Comparison of ENCODE assay signal across 13 cellular contexts in genomic region chr12:93778306-93778705, GRCh38.
A peak's percentile ranks its signal among the peaks of the same experiment; 100 is the strongest.
DNase-seq lines count a peak whose midpoint lies in the region; ATAC-seq and TF ChIP-seq lines count a peak whose summit lies in the region.
"Had no signal": no experiment of that assay in that cellular context is flagged by ENCODE, and none has a peak within 500 bp of the region (broad histone marks: within the 10 kb centered on the region; RNA-seq: fewer than 3 reads in every experiment).

No MANE protein-coding gene starts in this region.

- POLR2A ChIA-PET in activated CD4-positive, alpha-beta T cell treated with anti-CD3 and anti-CD28 coated beads for 36 hours (lab: Charles Lee) = no interaction called here

- H3K9me3 ChIP-seq in esophagus squamous epithelium (no peaks in the 10 kb centered on the region), neural cell (ENCODE audit: low read length) (no peaks in the 10 kb centered on the region)
- H3K9me3 ChIP-seq: BE2C, neutrophil had no signal

- no peak overlapping the region for H2AFZ ChIP-seq in neural cell (ENCODE audit: low read depth, low read length)

- H3K27me3 ChIP-seq in esophagus squamous epithelium (no peaks in the 10 kb centered on the region), neural cell (ENCODE audit: insufficient read depth, low read depth, low read length) (no peaks in the 10 kb centered on the region)
- H3K27me3 ChIP-seq: BE2C, neutrophil had no signal

- peak; percentile 43 for TF ChIP-seq EP300 in neural cell (conservative IDR thresholded peaks at IDR 0.05; ENCODE audit: poor library complexity, severe bottlenecking)

- H3K4me1 ChIP-seq in esophagus squamous epithelium = peaks cover 0 to 27% (median 7%) of the 10 kb centered on the region in 3 donors

- no peaks in the 10 kb centered on the region for H3F3A ChIP-seq in neural cell (ENCODE audit: insufficient read depth, low read length, poor library complexity, severe bottlenecking)

- no peak overlapping the region for H3K9ac ChIP-seq in neural cell (ENCODE audit: low read length)

- peak overlapping the region; percentile 51 to 80 (median 65) for H3K27ac ChIP-seq in esophagus squamous epithelium
- peak overlapping the region; percentile 18 for H3K27ac ChIP-seq in neural cell (ENCODE audit: low read length)
- H3K27ac ChIP-seq: neutrophil had no signal

- no peaks in the 10 kb centered on the region for H3K27me3 Mint-ChIP-seq in stimulated activated naive CD8-positive, alpha-beta T cell treated with anti-CD3 and anti-CD28 coated beads, Interleukin-15, amount 100 ng/mL, for 72 hours
- H3K27me3 Mint-ChIP-seq in activated CD4-positive, alpha-beta T cell treated with anti-CD3 and anti-CD28 coated beads for 36 hours = no peaks in the 10 kb centered on the region
- no peaks in the 10 kb centered on the region for H3K27me3 Mint-ChIP-seq in natural killer cell (ENCODE audit: low read depth in 2 of 2)

- H3K4me3 Mint-ChIP-seq in stimulated activated naive CD8-positive, alpha-beta T cell treated with anti-CD3 and anti-CD28 coated beads, Interleukin-15, amount 100 ng/mL, for 72 hours = no peak overlapping the region
- H3K4me3 Mint-ChIP-seq in activated CD4-positive, alpha-beta T cell treated with anti-CD3 and anti-CD28 coated beads for 36 hours = no peak overlapping the region
- no peak overlapping the region for H3K4me3 Mint-ChIP-seq in natural killer cell
- no peak overlapping the region for H3K4me3 Mint-ChIP-seq in stimulated activated effector memory CD8-positive, alpha-beta T cell treated with anti-CD3 and anti-CD28 coated beads, Interleukin-12 subunit alpha, Interleukin-12 subunit beta, amount 100 ng/mL, for 72 hours

- H3K79me2 ChIP-seq in neural cell (replicated peaks; ENCODE audit: insufficient read depth, low read length) = no peaks in the 10 kb centered on the region

- H3K4me1 Mint-ChIP-seq in stimulated activated naive CD8-positive, alpha-beta T cell treated with anti-CD3 and anti-CD28 coated beads, Interleukin-15, amount 100 ng/mL, for 72 hours = peaks cover 56% of the 10 kb centered on the region
- H3K4me1 Mint-ChIP-seq in activated CD4-positive, alpha-beta T cell treated with anti-CD3 and anti-CD28 coated beads for 36 hours = peaks cover 54% of the 10 kb centered on the region
- peaks cover 25 to 30% of the 10 kb centered on the region in 2 donors for H3K4me1 Mint-ChIP-seq in natural killer cell
- peaks cover 52% of the 10 kb centered on the region for H3K4me1 Mint-ChIP-seq in stimulated activated effector memory CD8-positive, alpha-beta T cell treated with anti-CD3 and anti-CD28 coated beads, Interleukin-12 subunit alpha, Interleukin-12 subunit beta, amount 100 ng/mL, for 72 hours

- H3K9me2 ChIP-seq in neural cell (ENCODE audit: insufficient read depth, low read length) = no peaks in the 10 kb centered on the region

- peak overlapping the region; percentile 46 to 74 for H3K27ac Mint-ChIP-seq in stimulated activated naive CD8-positive, alpha-beta T cell treated with anti-CD3 and anti-CD28 coated beads, Interleukin-15, amount 100 ng/mL, for 72 hours
- no peak overlapping the region for H3K27ac Mint-ChIP-seq in activated CD4-positive, alpha-beta T cell treated with anti-CD3 and anti-CD28 coated beads for 36 hours
- H3K27ac Mint-ChIP-seq in natural killer cell = peak overlapping the region in 1 of 2 donors; percentile 77
- no peak overlapping the region for H3K27ac Mint-ChIP-seq in stimulated activated effector memory CD8-positive, alpha-beta T cell treated with anti-CD3 and anti-CD28 coated beads, Interleukin-12 subunit alpha, Interleukin-12 subunit beta, amount 100 ng/mL, for 72 hours

- no peak for TF ChIP-seq POLR2A in esophagus squamous epithelium (IDR thresholded peaks at IDR 0.05)

- no peak overlapping the region for H3K4me2 ChIP-seq in neural cell (ENCODE audit: low read length)

- DNase-seq in stimulated activated naive CD8-positive, alpha-beta T cell treated with anti-CD3 and anti-CD28 coated beads, Interleukin-15, amount 100 ng/mL, for 72 hours = no peak
- no peak for DNase-seq in stimulated activated naive CD8-positive, alpha-beta T cell treated with anti-CD3 and anti-CD28 coated beads, Interleukin-15, Interleukin-2, amounts not matched to agents 100 U/mL and 50 U/mL, for 24 hours
- no peak for DNase-seq in esophagus squamous epithelium (lab: John Stamatoyannopoulos, UW)
- no peak for DNase-seq in NCI-H2171 treated with DMSO at 0.1 percent for 48 hours (lab: John Stamatoyannopoulos, UW)
- DNase-seq in activated CD4-positive, alpha-beta T cell treated with anti-CD3 and anti-CD28 coated beads for 36 hours = no peak
- no peak for DNase-seq in natural killer cell
- DNase-seq in stimulated activated effector memory CD8-positive, alpha-beta T cell treated with anti-CD3 and anti-CD28 coated beads, Interleukin-12 subunit alpha, Interleukin-12 subunit beta, amount 100 ng/mL, for 72 hours (ENCODE audit: low spot score in 2 of 2) = no peak
- DNase-seq: activated CD4-positive, CD25-positive, alpha-beta regulatory T cell treated with anti-CD3 and anti-CD28 coated beads, Interleukin-2, amount 50 U/mL, for 72 hours; BE2C; effector CD4-positive, alpha-beta T cell; NCI-H345 had no signal

- WGBS in esophagus squamous epithelium, 2 donors = 11 to 33% methylated on average over 5 of the region's 5 CpGs

- no peak for TF ChIP-seq CTCF in esophagus squamous epithelium (IDR thresholded peaks at IDR 0.05)
- TF ChIP-seq CTCF in neural cell (IDR thresholded peaks at IDR 0.05; ENCODE audit: poor library complexity, severe bottlenecking) = no peak
- no peak for TF ChIP-seq CTCF in natural killer cell (IDR thresholded peaks at IDR 0.05)

- intact Hi-C loops in esophagus squamous epithelium (cut with DNase I) = no loop called here
- intact Hi-C loops in activated CD4-positive, alpha-beta T cell treated with anti-CD3 and anti-CD28 coated beads for 36 hours (cut with DNase I, micrococcal nuclease) = no loop called here
- intact Hi-C loops in natural killer cell (cut with micrococcal nuclease) = no loop called here

- no peak for TF ChIP-seq RAD21 in neural cell (conservative IDR thresholded peaks at IDR 0.05)

- CTCF ChIA-PET in activated CD4-positive, alpha-beta T cell treated with anti-CD3 and anti-CD28 coated beads for 36 hours (lab: Charles Lee) = no interaction called here

- no peaks in the 10 kb centered on the region for H3K36me3 ChIP-seq in esophagus squamous epithelium
- H3K36me3 ChIP-seq in neural cell (ENCODE audit: insufficient read depth, low read length) = no peaks in the 10 kb centered on the region
- H3K36me3 ChIP-seq: BE2C, neutrophil had no signal

- peaks cover 8 to 10% of the 10 kb centered on the region in 2 donors for H3K9me3 Mint-ChIP-seq in stimulated activated naive CD8-positive, alpha-beta T cell treated with anti-CD3 and anti-CD28 coated beads, Interleukin-15, amount 100 ng/mL, for 72 hours
- peaks cover 14% of the 10 kb centered on the region for H3K9me3 Mint-ChIP-seq in activated CD4-positive, alpha-beta T cell treated with anti-CD3 and anti-CD28 coated beads for 36 hours (ENCODE audit: low read depth)
- H3K9me3 Mint-ChIP-seq in natural killer cell = peaks cover 2% of the 10 kb centered on the region in 2 donors
- H3K9me3 Mint-ChIP-seq in stimulated activated effector memory CD8-positive, alpha-beta T cell treated with anti-CD3 and anti-CD28 coated beads, Interleukin-12 subunit alpha, Interleukin-12 subunit beta, amount 100 ng/mL, for 72 hours = peaks cover 2% of the 10 kb centered on the region

- H3K36me3 Mint-ChIP-seq in activated CD4-positive, alpha-beta T cell treated with anti-CD3 and anti-CD28 coated beads for 36 hours (ENCODE audit: low read depth) = peaks cover 24% of the 10 kb centered on the region
- H3K36me3 Mint-ChIP-seq in natural killer cell = peaks cover 3% of the 10 kb centered on the region
- H3K36me3 Mint-ChIP-seq in stimulated activated effector memory CD8-positive, alpha-beta T cell treated with anti-CD3 and anti-CD28 coated beads, Interleukin-12 subunit alpha, Interleukin-12 subunit beta, amount 100 ng/mL, for 72 hours = peaks cover 9% of the 10 kb centered on the region

- no peak overlapping the region for H3K4me3 ChIP-seq in esophagus squamous epithelium
- H3K4me3 ChIP-seq in neural cell (ENCODE audit: low read length) = no peak overlapping the region

- no peak for ATAC-seq in stimulated activated naive CD8-positive, alpha-beta T cell treated with anti-CD3 and anti-CD28 coated beads, Interleukin-15, amount 100 ng/mL, for 72 hours
- no peak for ATAC-seq in stimulated activated naive CD8-positive, alpha-beta T cell treated with anti-CD3 and anti-CD28 coated beads, Interleukin-15, Interleukin-2, amounts not matched to agents 100 U/mL and 50 U/mL, for 24 hours
- no peak for ATAC-seq in activated CD4-positive, alpha-beta T cell treated with anti-CD3 and anti-CD28 coated beads for 36 hours
- no peak for ATAC-seq in natural killer cell
- no peak for ATAC-seq in stimulated activated effector memory CD8-positive, alpha-beta T cell treated with anti-CD3 and anti-CD28 coated beads, Interleukin-12 subunit alpha, Interleukin-12 subunit beta, amount 100 ng/mL, for 72 hours

- H4K20me1 ChIP-seq in neural cell (ENCODE audit: insufficient read depth) = no peaks in the 10 kb centered on the region

TF ChIP-seq in neural cell, 6 proteins besides CTCF, POLR2A, EP300 and RAD21 (continues in another document):
- no peak for TF ChIP-seq REST (IDR thresholded peaks at IDR 0.05; ENCODE audit: borderline replicate concordance)
- TF ChIP-seq SMC3 (conservative IDR thresholded peaks at IDR 0.05; ENCODE audit: poor library complexity) = no peak
- TF ChIP-seq TAF1 (IDR thresholded peaks at IDR 0.05; ENCODE audit: low read depth) = no peak

Comparison
In these comparisons a context has a peak if more than half of its experiments do, and no peak if none do; other contexts are left out.
1. H3K27ac Mint-ChIP-seq: peak in stimulated activated naive CD8-positive, alpha-beta T cell treated with anti-CD3 and anti-CD28 coated beads, Interleukin-15, amount 100 ng/mL, for 72 hours (2 of 2); none in activated CD4-positive, alpha-beta T cell treated with anti-CD3 and anti-CD28 coated beads for 36 hours (single experiment) and stimulated activated effector memory CD8-positive, alpha-beta T cell treated with anti-CD3 and anti-CD28 coated beads, Interleukin-12 subunit alpha, Interleukin-12 subunit beta, amount 100 ng/mL, for 72 hours (single experiment).